Comparison of ENCODE assay signal across 10 cellular contexts in genomic region chr14:95998656-95999055, GRCh38. TPM values are rescaled to one million over a fixed set of nuclear protein-coding genes. Genes with fewer than 3 reads are reported as not detected.
DNase-seq lines count a peak whose midpoint lies in the region; ATAC-seq and TF ChIP-seq lines count a peak whose summit lies in the region.
"Had no signal": no experiment of that assay in that cellular context is flagged by ENCODE, and none has a peak within 500 bp of the region (broad histone marks: within the 10 kb centered on the region; RNA-seq: fewer than 3 reads in every experiment).

No MANE protein-coding gene starts in this region.

- no peak for ATAC-seq in activated CD4-positive, alpha-beta T cell treated with anti-CD3 and anti-CD28 coated beads for 36 hours
- no peak for ATAC-seq in GM21723 (IDR thresholded peaks at IDR 0.05; ENCODE audit: unreplicated experiment)
- no peak for ATAC-seq in activated CD8-positive, alpha-beta T cell treated with anti-CD3 and anti-CD28 coated beads, Interleukin-2, amount 10 ng/mL, durations not matched to agents 7 days and 5 days

- intact Hi-C loops in activated CD4-positive, alpha-beta T cell treated with anti-CD3 and anti-CD28 coated beads for 36 hours (cut with DNase I, micrococcal nuclease), result loop anchor here in 1 of 2 experiments (2.0 to 5.0 kb wide), 2 partner anchors 104 to 276 kb away; no protein-coding TSS in a partner anchor

- H3K27me3 Mint-ChIP-seq in activated CD4-positive, alpha-beta T cell treated with anti-CD3 and anti-CD28 coated beads for 36 hours, result peaks cover 30% of the 10 kb centered on the region
- H3K27me3 Mint-ChIP-seq in activated CD8-positive, alpha-beta T cell treated with anti-CD3 and anti-CD28 coated beads, Interleukin-2, amount 10 ng/mL, durations not matched to agents 7 days and 5 days (ENCODE audit: low read depth), result peaks cover 29% of the 10 kb centered on the region

- H3K4me3 ChIP-seq in epithelial cell of esophagus (ENCODE audit: low read length) (no peak overlapping the region), skeletal muscle cell (ENCODE audit: low read depth, low read length) (no peak overlapping the region)
- H3K4me3 ChIP-seq: SK-N-MC had no signal

- peaks cover 5% of the 10 kb centered on the region for H3K9me3 Mint-ChIP-seq in activated CD4-positive, alpha-beta T cell treated with anti-CD3 and anti-CD28 coated beads for 36 hours (ENCODE audit: low read depth)
- no peaks in the 10 kb centered on the region for H3K9me3 Mint-ChIP-seq in activated CD8-positive, alpha-beta T cell treated with anti-CD3 and anti-CD28 coated beads, Interleukin-2, amount 10 ng/mL, durations not matched to agents 7 days and 5 days (ENCODE audit: insufficient read depth)

- H3K36me3 Mint-ChIP-seq in activated CD4-positive, alpha-beta T cell treated with anti-CD3 and anti-CD28 coated beads for 36 hours (ENCODE audit: low read depth), result no peaks in the 10 kb centered on the region
- H3K36me3 Mint-ChIP-seq in activated CD8-positive, alpha-beta T cell treated with anti-CD3 and anti-CD28 coated beads, Interleukin-2, amount 10 ng/mL, durations not matched to agents 7 days and 5 days (ENCODE audit: low read depth), result no peaks in the 10 kb centered on the region

- H3K27ac Mint-ChIP-seq in activated CD4-positive, alpha-beta T cell treated with anti-CD3 and anti-CD28 coated beads for 36 hours, result no peak overlapping the region
- H3K27ac Mint-ChIP-seq in activated CD8-positive, alpha-beta T cell treated with anti-CD3 and anti-CD28 coated beads, Interleukin-2, amount 10 ng/mL, durations not matched to agents 7 days and 5 days, result no peak overlapping the region

- no peak overlapping the region for H3K4me3 Mint-ChIP-seq in activated CD4-positive, alpha-beta T cell treated with anti-CD3 and anti-CD28 coated beads for 36 hours
- H3K4me3 Mint-ChIP-seq in activated CD8-positive, alpha-beta T cell treated with anti-CD3 and anti-CD28 coated beads, Interleukin-2, amount 10 ng/mL, durations not matched to agents 7 days and 5 days, result no peak overlapping the region

- CTCF ChIA-PET in activated CD4-positive, alpha-beta T cell treated with anti-CD3 and anti-CD28 coated beads for 36 hours (lab: Charles Lee), result interaction anchor here (0.9 to 1.2 kb wide), 3 partner anchors 274 to 439 kb away, joined by 3 read pairs; no protein-coding TSS in a partner anchor
- CTCF ChIA-PET in activated CD8-positive, alpha-beta T cell treated with anti-CD3 and anti-CD28 coated beads, Interleukin-2, amount 10 ng/mL, durations not matched to agents 7 days and 5 days (lab: Charles Lee), result interaction anchor here (1.3 to 1.5 kb wide), 2 partner anchors 15 to 100 kb away, joined by 4 to 5 read pairs; no protein-coding TSS in a partner anchor

- DNase-seq in NCI-H524 (lab: John Stamatoyannopoulos, UW) (peak; percentile 27 to 73), epithelial cell of esophagus (ENCODE audit: low read depth) (peak; percentile 35), skeletal muscle cell (ENCODE audit: low read depth) (peak; percentile 1), NCI-H128 (lab: John Stamatoyannopoulos, UW; ENCODE audit: unreplicated experiment) (no peak)
- no peak for DNase-seq in activated CD4-positive, alpha-beta T cell treated with anti-CD3 and anti-CD28 coated beads for 36 hours
- no peak for DNase-seq in activated CD8-positive, alpha-beta T cell treated with anti-CD3 and anti-CD28 coated beads, Interleukin-2, amount 10 ng/mL, durations not matched to agents 7 days and 5 days
- DNase-seq: GOT3 had no signal

- peak; percentile 13 for TF ChIP-seq CTCF in GM12873 (IDR thresholded peaks at IDR 0.05; ENCODE audit: insufficient read depth, low read depth, low read length, missing control alignments)
- TF ChIP-seq CTCF in epithelial cell of esophagus (IDR thresholded peaks at IDR 0.05; ENCODE audit: insufficient read depth, low read depth, low read length, missing control alignments), result peak; percentile 45

- H3K4me1 Mint-ChIP-seq in activated CD4-positive, alpha-beta T cell treated with anti-CD3 and anti-CD28 coated beads for 36 hours, result no peaks in the 10 kb centered on the region
- no peaks in the 10 kb centered on the region for H3K4me1 Mint-ChIP-seq in activated CD8-positive, alpha-beta T cell treated with anti-CD3 and anti-CD28 coated beads, Interleukin-2, amount 10 ng/mL, durations not matched to agents 7 days and 5 days (ENCODE audit: low read depth)

- POLR2A ChIA-PET in activated CD4-positive, alpha-beta T cell treated with anti-CD3 and anti-CD28 coated beads for 36 hours (lab: Charles Lee), result no interaction called here
- POLR2A ChIA-PET in activated CD8-positive, alpha-beta T cell treated with anti-CD3 and anti-CD28 coated beads, Interleukin-2, amount 10 ng/mL, durations not matched to agents 7 days and 5 days (lab: Charles Lee), result no interaction called here

RNA-seq across cellular contexts. Expression of gene C14orf132, which starts 40.5 kb away (rescaled TPM):
- total RNA-seq in activated CD4-positive, alpha-beta T cell treated with anti-CD3 and anti-CD28 coated beads for 36 hours, result 1 to 10 TPM; 4.1 to 4.3 TPM
- total RNA-seq in activated CD8-positive, alpha-beta T cell treated with anti-CD3 and anti-CD28 coated beads, Interleukin-2, amount 10 ng/mL, durations not matched to agents 7 days and 5 days, result under 1 TPM; 0.42 to 0.50 TPM

Comparison
In these comparisons a context has a peak if more than half of its experiments do, and no peak if none do; other contexts are left out.
1. DNase-seq: peak in NCI-H524 (2 of 2), epithelial cell of esophagus (single experiment) and skeletal muscle cell (single experiment); none in activated CD4-positive, alpha-beta T cell treated with anti-CD3 and anti-CD28 coated beads for 36 hours (single experiment), activated CD8-positive, alpha-beta T cell treated with anti-CD3 and anti-CD28 coated beads, Interleukin-2, amount 10 ng/mL, durations not matched to agents 7 days and 5 days (single experiment) and NCI-H128 (single experiment).